Comparison of ENCODE assay signal across 22 cellular contexts in genomic region chr7:151511270-151511669, GRCh38. TPM values are rescaled to one million over a fixed set of nuclear protein-coding genes. Genes with fewer than 3 reads are reported as not detected.
DNase-seq lines count a peak whose midpoint lies in the region; ATAC-seq and TF ChIP-seq lines count a peak whose summit lies in the region.
"Had no signal": no experiment of that assay in that cellular context is flagged by ENCODE, and none has a peak within 500 bp of the region (broad histone marks: within the 10 kb centered on the region; RNA-seq: fewer than 3 reads in every experiment).

No MANE protein-coding gene starts in this region.

- H3K4me3 ChIP-seq in Loucy (ENCODE audit: low read length, poor library complexity, severe bottlenecking) (no peak overlapping the region), psoas muscle (no peak overlapping the region)

- POLR2A ChIA-PET in WTC11 (lab: Charles Lee): interaction anchor here (0.6 kb wide), 1 partner anchor 20 kb away, joined by 4 read pairs; no protein-coding TSS in a partner anchor

- H2AFZ ChIP-seq in Loucy (ENCODE audit: low read length): no peak overlapping the region

- H3K9me3 Mint-ChIP-seq in WTC11 (no peaks in the 10 kb centered on the region), type B pancreatic cell (peaks cover 22% of the 10 kb centered on the region)
- H3K9me3 Mint-ChIP-seq: CD8-positive, alpha-beta memory T cell had no signal

- H3K9me2 ChIP-seq in Loucy (replicated peaks; ENCODE audit: low read depth, low read length): no peaks in the 10 kb centered on the region

- H3K36me3 ChIP-seq in Loucy (ENCODE audit: insufficient read depth, low read length) (no peaks in the 10 kb centered on the region), psoas muscle (ENCODE audit: insufficient read depth in 1 of 2, low read depth in 1 of 2) (no peaks in the 10 kb centered on the region)

- 90 to 93% (median 90%) methylated on average over 4 of the region's 4 CpGs for WGBS in psoas muscle, 3 donors

- H3K27ac Mint-ChIP-seq in WTC11 (0 out of 2 replicates have a peak overlapping the region, but pooled peaks have one; percentile 71), type B pancreatic cell (peak overlapping the region; percentile 14)
- H3K27ac Mint-ChIP-seq: B cell; CD8-positive, alpha-beta memory T cell had no signal

- ATAC-seq in WTC11: no peak
- no peak for ATAC-seq in psoas muscle
- no peak for ATAC-seq in HG02938 (IDR thresholded peaks at IDR 0.05; ENCODE audit: unreplicated experiment)
- ATAC-seq in HG02885 (IDR thresholded peaks at IDR 0.05; ENCODE audit: poor library complexity, unreplicated experiment): no peak
- ATAC-seq: Panc1 had no signal

- no peak for DNase-seq in WTC11 (ENCODE audit: low spot score)
- no peak for DNase-seq in psoas muscle
- no peak for DNase-seq in type B pancreatic cell (ENCODE audit: extremely low spot score, unreplicated experiment)
- no peak for DNase-seq in NOMO-1 treated with DMSO at 0.1 percent for 48 hours (lab: John Stamatoyannopoulos, UW; ENCODE audit: unreplicated experiment)
- DNase-seq: CD8-positive, alpha-beta memory T cell; DMS 273 treated with DMSO at 0.1 percent for 48 hours; DMS79; GF-D8; NCI-H1048; NCI-H1417; NCI-H1694; NCI-H2081; NCI-H2227 treated with DMSO at 0.1 percent for 48 hours; NCI-H69; SHP77 had no signal

- H3K4me1 ChIP-seq in Loucy (ENCODE audit: insufficient read depth, low read length, poor library complexity, severe bottlenecking) (peaks cover 47% of the 10 kb centered on the region), psoas muscle (peaks cover 91% of the 10 kb centered on the region)

- peak overlapping the region; percentile 34 for H3K4me2 ChIP-seq in Loucy (ENCODE audit: low read depth, low read length, poor library complexity, severe bottlenecking)
- H3K4me2 ChIP-seq: KMS-11 had no signal

- peaks cover 100% of the 10 kb centered on the region for H4K20me1 ChIP-seq in Loucy (ENCODE audit: insufficient read depth, low read length, poor library complexity, severe bottlenecking)

- intact Hi-C loops in psoas muscle (cut with DNase I): loop anchor here in 1 of 2 donors (5.0 kb wide), 1 partner anchor 44 kb away; no protein-coding TSS in a partner anchor

- peak overlapping the region; percentile 52 for H3K27ac ChIP-seq in psoas muscle
- H3K27ac ChIP-seq: C4-2B, KMS-11 had no signal

- H3K79me2 ChIP-seq in Loucy (ENCODE audit: insufficient read depth, low read length): peaks cover 100% of the 10 kb centered on the region

- no peaks in the 10 kb centered on the region for H3K36me3 Mint-ChIP-seq in WTC11
- H3K36me3 Mint-ChIP-seq in type B pancreatic cell: peaks cover 41% of the 10 kb centered on the region

- TF ChIP-seq CTCF in Loucy (conservative IDR thresholded peaks at IDR 0.05; ENCODE audit: low read length) (no peak), WTC11 (IDR thresholded peaks at IDR 0.05) (no peak), psoas muscle (IDR thresholded peaks at IDR 0.05) (no peak), type B pancreatic cell (conservative IDR thresholded peaks at IDR 0.05) (no peak)

- no peaks in the 10 kb centered on the region for H3K27me3 ChIP-seq in Loucy (ENCODE audit: insufficient read depth, low read length, poor library complexity, severe bottlenecking)
- no peaks in the 10 kb centered on the region for H3K27me3 ChIP-seq in psoas muscle (ENCODE audit: insufficient read depth in 3 of 3, low read length in 2 of 3)

- H3K9ac ChIP-seq in Loucy (ENCODE audit: low read depth, low read length, poor library complexity, severe bottlenecking): no peak overlapping the region
- H3K9ac ChIP-seq: KMS-11 had no signal

- no peak overlapping the region for H3K4me3 Mint-ChIP-seq in WTC11
- H3K4me3 Mint-ChIP-seq in type B pancreatic cell: no peak overlapping the region
- H3K4me3 Mint-ChIP-seq: B cell; CD8-positive, alpha-beta memory T cell had no signal

- H3F3A ChIP-seq in Loucy (ENCODE audit: low read depth): no peaks in the 10 kb centered on the region

- H3K27me3 Mint-ChIP-seq in WTC11 (ENCODE audit: low read depth): no peaks in the 10 kb centered on the region
- no peaks in the 10 kb centered on the region for H3K27me3 Mint-ChIP-seq in type B pancreatic cell
- H3K27me3 Mint-ChIP-seq: B cell; CD8-positive, alpha-beta memory T cell had no signal

- no peaks in the 10 kb centered on the region for H3K9me3 ChIP-seq in Loucy (ENCODE audit: insufficient read depth, low read depth, low read length)
- H3K9me3 ChIP-seq in psoas muscle: no peaks in the 10 kb centered on the region

- H3K4me1 Mint-ChIP-seq in WTC11 (peaks cover 88% of the 10 kb centered on the region), type B pancreatic cell (ENCODE audit: unreplicated experiment) (peaks cover 32% of the 10 kb centered on the region)

- CTCF ChIA-PET in WTC11 (lab: Charles Lee): interaction anchor here (0.7 kb wide), 1 partner anchor 71 kb away, joined by 3 read pairs; no protein-coding TSS in a partner anchor

TF ChIP-seq in WTC11, 78 proteins besides CTCF, POLR2A, EP300 and RAD21:
- TF ChIP-seq ATF3 (CRISPR knock-in tag; conservative IDR thresholded peaks at IDR 0.05) (no peak), SOX15 (CRISPR knock-in tag; IDR thresholded peaks at IDR 0.05) (no peak), EMX1 (CRISPR knock-in tag; IDR thresholded peaks at IDR 0.05) (no peak), ZNF425 (CRISPR knock-in tag; conservative IDR thresholded peaks at IDR 0.05) (no peak), NR3C1 (CRISPR knock-in tag; conservative IDR thresholded peaks at IDR 0.05; ENCODE audit: low read depth) (no peak), ZMAT4 (CRISPR knock-in tag; IDR thresholded peaks at IDR 0.05) (no peak), FOXP4 (CRISPR knock-in tag; IDR thresholded peaks at IDR 0.05) (no peak), ZNF317 (CRISPR knock-in tag; IDR thresholded peaks at IDR 0.05; ENCODE audit: borderline replicate concordance, low read depth) (no peak), E2F4 (CRISPR knock-in tag; IDR thresholded peaks at IDR 0.05; ENCODE audit: borderline replicate concordance, low read depth) (no peak)
TF ChIP-seq in WTC11: peak in this region for 0.

RNA-seq across cellular contexts. Expression of gene RHEB, which starts 8.4 kb away (rescaled TPM):
- total RNA-seq in WTC11 (2021): 126 to 133 TPM (median 127 TPM) in 3 replicates
- total RNA-seq in psoas muscle: 100 to 1,000 TPM in 3 of 4 donors, 10 to 100 TPM in 1; 98.0 to 191 (median 142) TPM
- 100 to 1,000 TPM; 167 to 248 (median 176) TPM for polyA plus RNA-seq in psoas muscle
- 79.2 and 81.0 TPM in 2 replicates for total RNA-seq in type B pancreatic cell (ENCODE audit: low replicate concordance)
